In the genomic region with DNA sequence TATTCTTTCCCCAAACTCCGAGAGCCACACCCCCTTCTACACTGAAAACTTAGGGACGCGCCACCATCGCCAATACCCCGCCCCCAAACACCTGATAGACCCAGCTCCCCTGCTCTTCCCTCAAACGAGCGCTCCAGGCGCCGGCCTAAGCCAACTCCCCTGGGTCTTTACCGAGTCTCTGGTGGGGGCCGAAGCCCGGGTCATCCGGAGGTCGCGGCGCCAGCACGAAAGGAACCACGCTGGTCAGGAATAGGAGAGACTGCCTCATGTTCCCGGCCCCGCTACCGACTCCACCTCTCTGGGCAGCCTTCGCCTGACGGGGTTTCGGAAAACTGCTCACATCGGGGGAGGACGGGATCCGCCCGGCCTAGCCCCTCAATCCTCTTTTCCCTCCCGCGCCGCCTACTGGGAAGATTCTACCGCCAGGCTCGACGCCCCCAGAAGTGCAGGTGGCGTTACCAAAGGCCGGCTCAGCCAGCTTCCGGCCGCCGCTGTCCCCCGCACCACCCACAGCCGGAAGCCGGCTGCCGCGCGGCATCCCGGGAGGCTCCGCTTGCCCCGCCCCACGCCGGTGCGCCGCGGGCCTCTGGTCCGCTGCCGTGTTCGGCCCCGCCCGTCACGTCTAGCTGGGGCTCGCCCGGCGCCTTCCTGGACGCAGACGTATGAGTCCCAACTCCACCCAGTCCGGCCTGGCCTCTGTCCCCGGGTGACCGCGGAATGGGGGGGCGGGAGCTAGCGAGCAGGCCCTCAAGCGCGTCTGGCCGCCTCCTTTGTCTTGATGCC, we compare ENCODE assay signal across 8 cellular contexts. TPM values are rescaled to one million over a fixed set of nuclear protein-coding genes. Genes with fewer than 3 reads are reported as not detected.
A peak's percentile ranks its signal among the peaks of the same experiment; 100 is the strongest.
DNase-seq lines count a peak whose midpoint lies in the region; ATAC-seq, FAIRE-seq and TF ChIP-seq lines count a peak whose summit lies in the region.

A gene (minus strand): TSS at position 493 of the 783 bp plus-strand sequence. CDS start 225 bp downstream, at position 268.

- DNase-seq in GM13976 (ENCODE audit: low spot score) (peak; percentile 92), NCI-H1436 treated with DMSO at 0.1 percent for 48 hours (lab: John Stamatoyannopoulos, UW) (peak; percentile 54), amniotic stem cell (lab: John Stamatoyannopoulos, UW) (peak; percentile 98), left ventricle myocardium inferior (peak; percentile 97), psoas muscle (peak; percentile 98), urothelium cell line (ENCODE audit: low spot score) (peak; percentile 97)

- FAIRE-seq in urothelium cell line (lab: Jason Lieb, UNC) = no peak

- intact Hi-C loops in T-helper 1 cell treated with Interleukin-12 subunit alpha and Interleukin-12 subunit beta and Interleukin-4 antibody, amounts not matched to agents 30 ng/mL and 1 ng/mL, for 36 hours (cut with micrococcal nuclease) = loop anchor here (1.0 to 10.0 kb wide), 19 partner anchors 53 to 1129 kb away; a partner anchor contains a TSS
- intact Hi-C loops in left ventricle myocardium inferior (cut with micrococcal nuclease) = no loop called here
- intact Hi-C loops in psoas muscle (cut with DNase I) = loop anchor here (2.0 to 5.0 kb wide), 3 partner anchors 72 to 202 kb away; no protein-coding TSS in a partner anchor

- H3K4me3 ChIP-seq in left ventricle myocardium inferior (peak within 1 kb of the TSS; percentile 80), psoas muscle (peak within 1 kb of the TSS; percentile 93)

- TF ChIP-seq CTCF in GM13976 (IDR thresholded peaks at IDR 0.05; ENCODE audit: borderline replicate concordance, control extremely low read depth, extremely low read depth, insufficient read depth, missing control alignments) = peak; percentile 51
- TF ChIP-seq CTCF in left ventricle myocardium inferior (IDR thresholded peaks at IDR 0.05; ENCODE audit: borderline replicate concordance) = peak; percentile 67
- peak; percentile 25 for TF ChIP-seq CTCF in psoas muscle (IDR thresholded peaks at IDR 0.05)

- WGBS in psoas muscle, 3 donors = 0% methylated on average over 69 to 72 of the region's 73 CpGs

- in situ Hi-C loops in GM13976 (cut with MboI; ENCODE audit: low sequenced_read_pairs, unreplicated experiment) = no loop called here

- peak; percentile 81 for ATAC-seq in HG02852 (IDR thresholded peaks at IDR 0.05; ENCODE audit: unreplicated experiment)
- peak; percentile 93 to 97 (median 94) for ATAC-seq in psoas muscle

- no peaks in the 10 kb centered on the region for H3K9me3 ChIP-seq in left ventricle myocardium inferior (replicated peaks)
- no peaks in the 10 kb centered on the region for H3K9me3 ChIP-seq in psoas muscle

- H3K27ac ChIP-seq in left ventricle myocardium inferior (replicated peaks) = peak within 1 kb of the TSS; percentile 99
- H3K27ac ChIP-seq in psoas muscle = peak within 1 kb of the TSS; percentile 96

- H3K4me1 ChIP-seq in left ventricle myocardium inferior (peaks cover 73% of the 10 kb centered on the region), psoas muscle (peaks cover 47% of the 10 kb centered on the region)

- no peaks in the 10 kb centered on the region for H3K36me3 ChIP-seq in left ventricle myocardium inferior
- no peaks in the 10 kb centered on the region for H3K36me3 ChIP-seq in psoas muscle (ENCODE audit: insufficient read depth in 1 of 2, low read depth in 1 of 2)

- no peaks in the 10 kb centered on the region for H3K27me3 ChIP-seq in left ventricle myocardium inferior (ENCODE audit: low read depth)
- H3K27me3 ChIP-seq in psoas muscle (ENCODE audit: insufficient read depth in 3 of 3, low read length in 2 of 3) = no peaks in the 10 kb centered on the region

RNA-seq across cellular contexts. Expression of the gene that starts here (rescaled TPM):
- total RNA-seq in T-helper 1 cell treated with Interleukin-12 subunit alpha and Interleukin-12 subunit beta and Interleukin-4 antibody, amounts not matched to agents 30 ng/mL and 1 ng/mL, for 36 hours = 27.4 and 28.2 TPM in 2 replicates
- total RNA-seq in left ventricle myocardium inferior (13.1 TPM), psoas muscle (10 to 100 TPM; 12.9 to 36.3 (median 16.1) TPM)
- 10 to 100 TPM in 2 of 3 donors, 1 to 10 TPM in 1; 7.4 to 18.2 (median 15.4) TPM for polyA plus RNA-seq in psoas muscle

Comparison
In these comparisons a context has a peak if more than half of its experiments do, and no peak if none do; other contexts are left out.
1. Peak in every context shown above with its lines: DNase-seq, ATAC-seq, H3K4me3 ChIP-seq and H3K27ac ChIP-seq.